ENCODE assay signal across 13 cellular contexts in genomic region chr7:31023877-31024276, GRCh38. TPM values are rescaled to one million over a fixed set of nuclear protein-coding genes. Genes with fewer than 3 reads are reported as not detected.
DNase-seq lines count a peak whose midpoint lies in the region; ATAC-seq lines count a peak whose summit lies in the region.
"Had no signal": no experiment of that assay in that cellular context is flagged by ENCODE, and none has a peak within 500 bp of the region (broad histone marks: within the 10 kb centered on the region; RNA-seq: fewer than 3 reads in every experiment).

No MANE protein-coding gene starts in this region.

- peak; percentile 58 to 88 for ATAC-seq in activated T-cell treated with anti-CD3 and anti-CD28 coated beads, Interleukin-2, amount 50 U/mL, for 72 hours (replicated peaks in 1 of 2)
- peak; percentile 62 for ATAC-seq in HG02981 (IDR thresholded peaks at IDR 0.05; ENCODE audit: unreplicated experiment)
- ATAC-seq in activated CD8-positive, alpha-beta T cell treated with anti-CD3 and anti-CD28 coated beads, Interleukin-2, amount 10 ng/mL, durations not matched to agents 7 days and 5 days: peak; percentile 72
- no peak for ATAC-seq in GM18873 (IDR thresholded peaks at IDR 0.05; ENCODE audit: low FRiP score, unreplicated experiment)
- no peak for ATAC-seq in HG02798 (IDR thresholded peaks at IDR 0.05; ENCODE audit: poor library complexity, unreplicated experiment)
- ATAC-seq: esophagus mucosa, left ventricle myocardium superior had no signal

- no peak overlapping the region for H3K27ac Mint-ChIP-seq in activated T-cell treated with anti-CD3 and anti-CD28 coated beads, Interleukin-2, amount 50 U/mL, for 72 hours
- H3K27ac Mint-ChIP-seq in activated CD8-positive, alpha-beta T cell treated with anti-CD3 and anti-CD28 coated beads, Interleukin-2, amount 10 ng/mL, durations not matched to agents 7 days and 5 days: peak overlapping the region; percentile 95
- H3K27ac Mint-ChIP-seq in stimulated activated naive CD8-positive, alpha-beta T cell treated with anti-CD3 and anti-CD28 coated beads, Interleukin-15, Interleukin-2, amounts not matched to agents 100 ng/mL and 50 ng/mL, for 24 hours: peak overlapping the region; percentile 62

- H3K4me1 Mint-ChIP-seq in activated T-cell treated with anti-CD3 and anti-CD28 coated beads, Interleukin-2, amount 50 U/mL, for 72 hours (ENCODE audit: low read depth): peaks cover 46% of the 10 kb centered on the region
- H3K4me1 Mint-ChIP-seq in activated CD8-positive, alpha-beta T cell treated with anti-CD3 and anti-CD28 coated beads, Interleukin-2, amount 10 ng/mL, durations not matched to agents 7 days and 5 days (ENCODE audit: low read depth): peaks cover 70% of the 10 kb centered on the region
- H3K4me1 Mint-ChIP-seq in stimulated activated naive CD8-positive, alpha-beta T cell treated with anti-CD3 and anti-CD28 coated beads, Interleukin-15, Interleukin-2, amounts not matched to agents 100 ng/mL and 50 ng/mL, for 24 hours (ENCODE audit: low read depth): peaks cover 18% of the 10 kb centered on the region

- peaks cover 2 to 12% of the 10 kb centered on the region in 2 donors for H3K36me3 Mint-ChIP-seq in activated T-cell treated with anti-CD3 and anti-CD28 coated beads, Interleukin-2, amount 50 U/mL, for 72 hours (ENCODE audit: insufficient read depth in 2 of 2)
- H3K36me3 Mint-ChIP-seq in activated CD8-positive, alpha-beta T cell treated with anti-CD3 and anti-CD28 coated beads, Interleukin-2, amount 10 ng/mL, durations not matched to agents 7 days and 5 days (ENCODE audit: low read depth): peaks cover 29% of the 10 kb centered on the region
- no peaks in the 10 kb centered on the region for H3K36me3 Mint-ChIP-seq in stimulated activated naive CD8-positive, alpha-beta T cell treated with anti-CD3 and anti-CD28 coated beads, Interleukin-15, Interleukin-2, amounts not matched to agents 100 ng/mL and 50 ng/mL, for 24 hours (ENCODE audit: low read depth)

- POLR2A ChIA-PET in activated CD8-positive, alpha-beta T cell treated with anti-CD3 and anti-CD28 coated beads, Interleukin-2, amount 10 ng/mL, durations not matched to agents 7 days and 5 days (lab: Charles Lee): no interaction called here

- H3K9me3 Mint-ChIP-seq in activated T-cell treated with anti-CD3 and anti-CD28 coated beads, Interleukin-2, amount 50 U/mL, for 72 hours: peaks cover 2 to 6% of the 10 kb centered on the region in 2 donors
- H3K9me3 Mint-ChIP-seq in activated CD8-positive, alpha-beta T cell treated with anti-CD3 and anti-CD28 coated beads, Interleukin-2, amount 10 ng/mL, durations not matched to agents 7 days and 5 days (ENCODE audit: insufficient read depth): peaks cover 7% of the 10 kb centered on the region
- peaks cover 3% of the 10 kb centered on the region for H3K9me3 Mint-ChIP-seq in stimulated activated naive CD8-positive, alpha-beta T cell treated with anti-CD3 and anti-CD28 coated beads, Interleukin-15, Interleukin-2, amounts not matched to agents 100 ng/mL and 50 ng/mL, for 24 hours

- H3K27me3 Mint-ChIP-seq in activated T-cell treated with anti-CD3 and anti-CD28 coated beads, Interleukin-2, amount 50 U/mL, for 72 hours (ENCODE audit: low read depth): peaks cover 6% of the 10 kb centered on the region
- H3K27me3 Mint-ChIP-seq in activated CD8-positive, alpha-beta T cell treated with anti-CD3 and anti-CD28 coated beads, Interleukin-2, amount 10 ng/mL, durations not matched to agents 7 days and 5 days (ENCODE audit: low read depth): no peaks in the 10 kb centered on the region
- H3K27me3 Mint-ChIP-seq in stimulated activated naive CD8-positive, alpha-beta T cell treated with anti-CD3 and anti-CD28 coated beads, Interleukin-15, Interleukin-2, amounts not matched to agents 100 ng/mL and 50 ng/mL, for 24 hours: no peaks in the 10 kb centered on the region

- CTCF ChIA-PET in activated CD8-positive, alpha-beta T cell treated with anti-CD3 and anti-CD28 coated beads, Interleukin-2, amount 10 ng/mL, durations not matched to agents 7 days and 5 days (lab: Charles Lee): no interaction called here

- peak in 1 of 2 donors; percentile 57 for DNase-seq in activated T-cell treated with anti-CD3 and anti-CD28 coated beads, Interleukin-2, amount 50 U/mL, for 72 hours
- no peak for DNase-seq in activated T-cell treated with anti-CD3 and anti-CD28 coated beads, Interleukin-2, amount 50 U/mL, for 1 hour
- peak; percentile 69 for DNase-seq in activated CD8-positive, alpha-beta T cell treated with anti-CD3 and anti-CD28 coated beads, Interleukin-2, amount 10 ng/mL, durations not matched to agents 7 days and 5 days
- DNase-seq in cortex of kidney (lab: John Stamatoyannopoulos, UW): no peak
- DNase-seq: left ventricle myocardium superior, NCI-H2171 treated with DMSO at 0.1 percent for 48 hours, nucleus accumbens, RPMI8226 had no signal

- peak overlapping the region in 1 of 2 donors; percentile 31 for H3K4me3 Mint-ChIP-seq in activated T-cell treated with anti-CD3 and anti-CD28 coated beads, Interleukin-2, amount 50 U/mL, for 72 hours
- no peak overlapping the region for H3K4me3 Mint-ChIP-seq in activated CD8-positive, alpha-beta T cell treated with anti-CD3 and anti-CD28 coated beads, Interleukin-2, amount 10 ng/mL, durations not matched to agents 7 days and 5 days
- H3K4me3 Mint-ChIP-seq in stimulated activated naive CD8-positive, alpha-beta T cell treated with anti-CD3 and anti-CD28 coated beads, Interleukin-15, Interleukin-2, amounts not matched to agents 100 ng/mL and 50 ng/mL, for 24 hours: no peak overlapping the region

RNA-seq across cellular contexts. Expression of gene ADCYAP1R1, which starts 28.2 kb away (rescaled TPM):
- total RNA-seq in activated T-cell treated with anti-CD3 and anti-CD28 coated beads, Interleukin-2, amount 50 U/mL, for 72 hours: under 1 TPM in 1 of 2 donors, not detected in 1; 0.12 TPM
- not detected for total RNA-seq in activated CD8-positive, alpha-beta T cell treated with anti-CD3 and anti-CD28 coated beads, Interleukin-2, amount 10 ng/mL, durations not matched to agents 7 days and 5 days

Comparison
In these comparisons a context has a peak if more than half of its experiments do, and no peak if none do; other contexts are left out.
1. ATAC-seq: peak in activated T-cell treated with anti-CD3 and anti-CD28 coated beads, Interleukin-2, amount 50 U/mL, for 72 hours (2 of 2), HG02981 (single experiment) and activated CD8-positive, alpha-beta T cell treated with anti-CD3 and anti-CD28 coated beads, Interleukin-2, amount 10 ng/mL, durations not matched to agents 7 days and 5 days (single experiment); none in GM18873 (single experiment) and HG02798 (single experiment).